1 cellular context compared by ENCODE assay signal in the genomic region with DNA sequence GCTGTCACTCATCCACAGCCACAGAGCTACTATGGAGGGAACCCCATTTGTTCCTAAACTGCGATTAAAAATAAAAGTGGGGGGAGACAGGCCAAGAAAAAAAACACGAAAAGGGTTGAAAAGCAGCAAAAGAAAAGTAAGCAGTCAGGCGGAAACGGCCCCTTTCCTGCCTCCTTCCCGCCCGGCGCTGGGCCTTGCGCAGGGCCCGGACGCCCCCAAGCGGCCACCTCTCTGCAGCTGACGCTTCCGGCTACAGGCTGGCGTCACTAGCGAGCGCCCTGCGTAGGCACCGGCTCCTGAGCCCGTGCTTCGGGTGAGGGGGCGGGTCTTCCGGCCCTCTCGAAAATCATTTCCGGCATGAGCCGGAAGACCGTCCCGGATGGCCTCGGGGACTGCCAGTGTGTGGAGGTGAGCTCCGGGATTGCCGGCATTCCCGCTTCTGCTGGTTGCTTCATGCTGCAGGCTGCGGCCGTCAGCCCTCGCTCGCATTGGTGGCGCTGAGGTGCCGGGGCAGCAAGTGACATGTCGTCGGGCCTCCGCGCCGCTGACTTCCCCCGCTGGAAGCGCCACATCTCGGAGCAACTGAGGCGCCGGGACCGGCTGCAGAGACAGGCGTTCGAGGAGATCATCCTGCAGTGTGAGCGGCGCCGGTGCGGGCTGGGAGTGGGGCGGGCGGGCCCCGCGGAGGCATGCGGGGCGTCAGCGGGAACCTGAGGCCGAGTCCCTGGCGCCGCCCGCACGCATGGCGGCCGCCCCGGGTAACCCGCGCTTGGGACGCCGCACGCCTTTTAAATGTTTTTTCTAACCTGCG.
TF ChIP-seq lines count a peak whose summit lies in the region.

A gene (plus strand): TSS at position 368 of the 811 bp plus-strand sequence. CDS start 155 bp downstream, at position 523.

TF ChIP-seq in K562, 482 proteins besides CTCF, POLR2A, EP300 and RAD21 (continued from another document):
- TF ChIP-seq, protein P1, sequence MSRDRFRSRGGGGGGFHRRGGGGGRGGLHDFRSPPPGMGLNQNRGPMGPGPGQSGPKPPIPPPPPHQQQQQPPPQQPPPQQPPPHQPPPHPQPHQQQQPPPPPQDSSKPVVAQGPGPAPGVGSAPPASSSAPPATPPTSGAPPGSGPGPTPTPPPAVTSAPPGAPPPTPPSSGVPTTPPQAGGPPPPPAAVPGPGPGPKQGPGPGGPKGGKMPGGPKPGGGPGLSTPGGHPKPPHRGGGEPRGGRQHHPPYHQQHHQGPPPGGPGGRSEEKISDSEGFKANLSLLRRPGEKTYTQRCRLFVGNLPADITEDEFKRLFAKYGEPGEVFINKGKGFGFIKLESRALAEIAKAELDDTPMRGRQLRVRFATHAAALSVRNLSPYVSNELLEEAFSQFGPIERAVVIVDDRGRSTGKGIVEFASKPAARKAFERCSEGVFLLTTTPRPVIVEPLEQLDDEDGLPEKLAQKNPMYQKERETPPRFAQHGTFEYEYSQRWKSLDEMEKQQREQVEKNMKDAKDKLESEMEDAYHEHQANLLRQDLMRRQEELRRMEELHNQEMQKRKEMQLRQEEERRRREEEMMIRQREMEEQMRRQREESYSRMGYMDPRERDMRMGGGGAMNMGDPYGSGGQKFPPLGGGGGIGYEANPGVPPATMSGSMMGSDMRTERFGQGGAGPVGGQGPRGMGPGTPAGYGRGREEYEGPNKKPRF (IDR thresholded peaks at IDR 0.05; ENCODE audit: low read depth, low read length) = no peak
- TF ChIP-seq TAF7 (tag; IDR thresholded peaks at IDR 0.05) = 0 out of 2 replicates have a peak, but pooled peaks have one; percentile 29
- TF ChIP-seq STAT5B (CRISPR knock-in tag; IDR thresholded peaks at IDR 0.05) = no peak
- TF ChIP-seq TAF9B (IDR thresholded peaks at IDR 0.05; ENCODE audit: partially characterized antibody) = peak; percentile 50
- peak; percentile 30; the same call in 1 of the 2 replicates for TF ChIP-seq PML (IDR thresholded peaks at IDR 0.05; ENCODE audit: low read length)
- TF ChIP-seq SIN3A (IDR thresholded peaks at IDR 0.05; ENCODE audit: borderline replicate concordance in 2 of 2, control insufficient read depth in 1 of 2, low read depth in 2 of 2, low read length in 2 of 2) = peak; percentile 86 to 88; a peak in 1 of 4 replicates
- TF ChIP-seq BMI1 (IDR thresholded peaks at IDR 0.05; ENCODE audit: low read length) = no peak
- peak; percentile 96 for TF ChIP-seq RBBP5 (IDR thresholded peaks at IDR 0.05; ENCODE audit: borderline replicate concordance, insufficient read depth, low read length, poor library complexity, severe bottlenecking)
- TF ChIP-seq, protein P2, sequence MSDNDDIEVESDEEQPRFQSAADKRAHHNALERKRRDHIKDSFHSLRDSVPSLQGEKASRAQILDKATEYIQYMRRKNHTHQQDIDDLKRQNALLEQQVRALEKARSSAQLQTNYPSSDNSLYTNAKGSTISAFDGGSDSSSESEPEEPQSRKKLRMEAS (CRISPR knock-in tag; IDR thresholded peaks at IDR 0.05) = peak; percentile 69
- TF ChIP-seq, protein P3, sequence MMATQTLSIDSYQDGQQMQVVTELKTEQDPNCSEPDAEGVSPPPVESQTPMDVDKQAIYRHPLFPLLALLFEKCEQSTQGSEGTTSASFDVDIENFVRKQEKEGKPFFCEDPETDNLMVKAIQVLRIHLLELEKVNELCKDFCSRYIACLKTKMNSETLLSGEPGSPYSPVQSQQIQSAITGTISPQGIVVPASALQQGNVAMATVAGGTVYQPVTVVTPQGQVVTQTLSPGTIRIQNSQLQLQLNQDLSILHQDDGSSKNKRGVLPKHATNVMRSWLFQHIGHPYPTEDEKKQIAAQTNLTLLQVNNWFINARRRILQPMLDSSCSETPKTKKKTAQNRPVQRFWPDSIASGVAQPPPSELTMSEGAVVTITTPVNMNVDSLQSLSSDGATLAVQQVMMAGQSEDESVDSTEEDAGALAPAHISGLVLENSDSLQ (IDR thresholded peaks at IDR 0.05) = peak; percentile 81; the same call in 1 of the 2 replicates
- peak; percentile 98 for TF ChIP-seq ELF1 (tag; IDR thresholded peaks at IDR 0.05)
- TF ChIP-seq NEUROD1 (IDR thresholded peaks at IDR 0.05; ENCODE audit: borderline replicate concordance, low read depth, low read length, partially characterized antibody) = peak; percentile 41
- peak; percentile 22 for TF ChIP-seq ASH1L (IDR thresholded peaks at IDR 0.05; ENCODE audit: borderline replicate concordance, low read depth, partially characterized antibody)
- peak; percentile 53; the same call in 1 of the 2 replicates for TF ChIP-seq L3MBTL2 (IDR thresholded peaks at IDR 0.05)
- no peak for TF ChIP-seq CBX5 (IDR thresholded peaks at IDR 0.05; ENCODE audit: borderline replicate concordance, low read depth)
- TF ChIP-seq, protein P4, sequence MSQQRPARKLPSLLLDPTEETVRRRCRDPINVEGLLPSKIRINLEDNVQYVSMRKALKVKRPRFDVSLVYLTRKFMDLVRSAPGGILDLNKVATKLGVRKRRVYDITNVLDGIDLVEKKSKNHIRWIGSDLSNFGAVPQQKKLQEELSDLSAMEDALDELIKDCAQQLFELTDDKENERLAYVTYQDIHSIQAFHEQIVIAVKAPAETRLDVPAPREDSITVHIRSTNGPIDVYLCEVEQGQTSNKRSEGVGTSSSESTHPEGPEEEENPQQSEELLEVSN (IDR thresholded peaks at IDR 0.05; ENCODE audit: borderline replicate concordance in 1 of 2, extremely low read depth in 1 of 2, insufficient read depth in 1 of 2, insufficient read length in 1 of 2, low read depth in 1 of 2, low read length in 1 of 2, poor library complexity in 1 of 2, severe bottlenecking in 1 of 2) = peak; percentile 58 to 84
- peak; percentile 91 for TF ChIP-seq RBFOX2 (IDR thresholded peaks at IDR 0.05; ENCODE audit: low read depth, low read length)
- TF ChIP-seq FOXM1 (IDR thresholded peaks at IDR 0.05; ENCODE audit: low read depth) = 0 out of 2 replicates have a peak, but pooled peaks have one; percentile 17
- TF ChIP-seq FOXM1 (CRISPR knock-in tag; IDR thresholded peaks at IDR 0.05; ENCODE audit: low read depth) = 0 out of 2 replicates have a peak, but pooled peaks have one; percentile 20
- TF ChIP-seq HNRNPLL (IDR thresholded peaks at IDR 0.05; ENCODE audit: low read depth, low read length, poor library complexity, severe bottlenecking) = peak; percentile 49
- peak in 1 of 2 experiments; percentile 89; a peak in 2 of 4 replicates for TF ChIP-seq HDAC1 (IDR thresholded peaks at IDR 0.05)
- peak; percentile 98 for TF ChIP-seq CREB1 (IDR thresholded peaks at IDR 0.05)
- peak; percentile 97 for TF ChIP-seq CREB1 (CRISPR knock-in tag; IDR thresholded peaks at IDR 0.05)
- peak in 1 of 2 experiments; percentile 7; a peak in 1 of 3 replicates for TF ChIP-seq CBX3 (IDR thresholded peaks at IDR 0.05; ENCODE audit: borderline replicate concordance in 1 of 2, low read length in 2 of 2)
- 0 out of 2 replicates have a peak, but pooled peaks have one; percentile 45 for TF ChIP-seq KLF1 (tag; IDR thresholded peaks at IDR 0.05)
- peak; percentile 87 for TF ChIP-seq ATF1 (CRISPR knock-in tag; IDR thresholded peaks at IDR 0.05)
- peak; percentile 97 for TF ChIP-seq ATF1 (tag; IDR thresholded peaks at IDR 0.05)
- TF ChIP-seq SIN3B (IDR thresholded peaks at IDR 0.05; ENCODE audit: low read depth) = peak; percentile 89
